1 cellular context compared by ENCODE assay signal in the genomic region with DNA sequence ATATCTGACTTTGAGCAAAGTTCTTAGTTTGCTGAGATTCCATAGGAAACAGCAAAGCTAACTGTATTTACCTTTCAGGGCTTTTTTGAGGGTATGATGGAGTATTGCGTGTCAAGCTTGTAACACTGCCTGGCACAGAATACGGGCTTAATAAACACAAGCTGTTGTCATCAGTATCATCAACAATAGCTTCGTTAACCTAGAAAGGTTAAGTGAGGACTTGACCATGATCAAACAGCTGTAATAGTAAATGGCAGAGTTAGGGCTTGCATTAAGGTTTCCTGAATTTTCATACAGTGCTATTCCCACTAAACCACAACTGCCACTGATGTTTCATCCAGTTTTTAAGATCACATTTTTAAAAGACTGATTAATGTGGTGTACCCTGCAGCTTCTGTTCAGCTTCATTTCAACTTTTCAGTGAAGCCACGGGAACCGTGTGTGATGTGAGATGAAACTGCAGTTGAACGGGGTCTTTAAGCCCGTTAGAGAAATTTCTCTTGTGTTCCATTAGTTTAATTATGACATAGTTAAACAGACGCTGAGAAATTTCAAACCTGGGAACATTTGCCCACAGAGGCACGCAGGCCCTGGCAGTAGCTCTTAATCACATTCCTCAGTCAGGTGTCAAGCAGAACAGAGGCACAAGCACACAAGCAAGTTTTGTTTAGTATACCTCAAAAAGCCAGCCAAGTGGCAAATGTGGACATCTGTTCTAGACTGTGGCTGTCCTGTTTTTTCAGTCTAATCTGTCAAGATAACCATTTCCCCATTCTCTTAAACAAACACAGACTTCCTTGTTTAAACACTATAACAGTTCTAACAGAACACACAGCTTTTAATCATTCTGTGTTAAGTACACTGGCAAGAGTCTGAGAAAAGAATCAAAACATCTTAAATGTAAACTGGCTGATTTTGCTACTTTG.
TF ChIP-seq lines count a peak whose summit lies in the region.

No MANE protein-coding gene starts in this region.

TF ChIP-seq in K562, 482 proteins besides CTCF, POLR2A, EP300 and RAD21 (continued from another document and continues in another):
- TF ChIP-seq, protein P1, sequence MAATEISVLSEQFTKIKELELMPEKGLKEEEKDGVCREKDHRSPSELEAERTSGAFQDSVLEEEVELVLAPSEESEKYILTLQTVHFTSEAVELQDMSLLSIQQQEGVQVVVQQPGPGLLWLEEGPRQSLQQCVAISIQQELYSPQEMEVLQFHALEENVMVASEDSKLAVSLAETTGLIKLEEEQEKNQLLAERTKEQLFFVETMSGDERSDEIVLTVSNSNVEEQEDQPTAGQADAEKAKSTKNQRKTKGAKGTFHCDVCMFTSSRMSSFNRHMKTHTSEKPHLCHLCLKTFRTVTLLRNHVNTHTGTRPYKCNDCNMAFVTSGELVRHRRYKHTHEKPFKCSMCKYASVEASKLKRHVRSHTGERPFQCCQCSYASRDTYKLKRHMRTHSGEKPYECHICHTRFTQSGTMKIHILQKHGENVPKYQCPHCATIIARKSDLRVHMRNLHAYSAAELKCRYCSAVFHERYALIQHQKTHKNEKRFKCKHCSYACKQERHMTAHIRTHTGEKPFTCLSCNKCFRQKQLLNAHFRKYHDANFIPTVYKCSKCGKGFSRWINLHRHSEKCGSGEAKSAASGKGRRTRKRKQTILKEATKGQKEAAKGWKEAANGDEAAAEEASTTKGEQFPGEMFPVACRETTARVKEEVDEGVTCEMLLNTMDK (IDR thresholded peaks at IDR 0.05; ENCODE audit: borderline replicate concordance, insufficient read depth, low read depth, low read length, poor library complexity, severe bottlenecking), result no peak
- peak; percentile 74 for TF ChIP-seq CBFA2T3 (IDR thresholded peaks at IDR 0.05)
- TF ChIP-seq L3MBTL2 (IDR thresholded peaks at IDR 0.05), result peak; percentile 24; the same call in 1 of the 2 replicates
- TF ChIP-seq POLR3A (IDR thresholded peaks at IDR 0.05; ENCODE audit: borderline replicate concordance, extremely low read depth, insufficient read depth, insufficient read length), result no peak
- TF ChIP-seq LCOR (CRISPR knock-in tag; IDR thresholded peaks at IDR 0.05), result no peak
- TF ChIP-seq TAL1 (IDR thresholded peaks at IDR 0.05), result peak; percentile 62
- TF ChIP-seq GTF2F1 (IDR thresholded peaks at IDR 0.05; ENCODE audit: low read depth, low read length), result no peak
- no peak; the same call in 1 of the 2 replicates for TF ChIP-seq NFIC (IDR thresholded peaks at IDR 0.05)
- TF ChIP-seq, protein P2, sequence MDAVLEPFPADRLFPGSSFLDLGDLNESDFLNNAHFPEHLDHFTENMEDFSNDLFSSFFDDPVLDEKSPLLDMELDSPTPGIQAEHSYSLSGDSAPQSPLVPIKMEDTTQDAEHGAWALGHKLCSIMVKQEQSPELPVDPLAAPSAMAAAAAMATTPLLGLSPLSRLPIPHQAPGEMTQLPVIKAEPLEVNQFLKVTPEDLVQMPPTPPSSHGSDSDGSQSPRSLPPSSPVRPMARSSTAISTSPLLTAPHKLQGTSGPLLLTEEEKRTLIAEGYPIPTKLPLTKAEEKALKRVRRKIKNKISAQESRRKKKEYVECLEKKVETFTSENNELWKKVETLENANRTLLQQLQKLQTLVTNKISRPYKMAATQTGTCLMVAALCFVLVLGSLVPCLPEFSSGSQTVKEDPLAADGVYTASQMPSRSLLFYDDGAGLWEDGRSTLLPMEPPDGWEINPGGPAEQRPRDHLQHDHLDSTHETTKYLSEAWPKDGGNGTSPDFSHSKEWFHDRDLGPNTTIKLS (IDR thresholded peaks at IDR 0.05; ENCODE audit: borderline replicate concordance, low read depth), result no peak
- TF ChIP-seq, protein P3, sequence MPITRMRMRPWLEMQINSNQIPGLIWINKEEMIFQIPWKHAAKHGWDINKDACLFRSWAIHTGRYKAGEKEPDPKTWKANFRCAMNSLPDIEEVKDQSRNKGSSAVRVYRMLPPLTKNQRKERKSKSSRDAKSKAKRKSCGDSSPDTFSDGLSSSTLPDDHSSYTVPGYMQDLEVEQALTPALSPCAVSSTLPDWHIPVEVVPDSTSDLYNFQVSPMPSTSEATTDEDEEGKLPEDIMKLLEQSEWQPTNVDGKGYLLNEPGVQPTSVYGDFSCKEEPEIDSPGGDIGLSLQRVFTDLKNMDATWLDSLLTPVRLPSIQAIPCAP (CRISPR knock-in tag; IDR thresholded peaks at IDR 0.05; ENCODE audit: borderline replicate concordance), result no peak
- TF ChIP-seq, protein P4, sequence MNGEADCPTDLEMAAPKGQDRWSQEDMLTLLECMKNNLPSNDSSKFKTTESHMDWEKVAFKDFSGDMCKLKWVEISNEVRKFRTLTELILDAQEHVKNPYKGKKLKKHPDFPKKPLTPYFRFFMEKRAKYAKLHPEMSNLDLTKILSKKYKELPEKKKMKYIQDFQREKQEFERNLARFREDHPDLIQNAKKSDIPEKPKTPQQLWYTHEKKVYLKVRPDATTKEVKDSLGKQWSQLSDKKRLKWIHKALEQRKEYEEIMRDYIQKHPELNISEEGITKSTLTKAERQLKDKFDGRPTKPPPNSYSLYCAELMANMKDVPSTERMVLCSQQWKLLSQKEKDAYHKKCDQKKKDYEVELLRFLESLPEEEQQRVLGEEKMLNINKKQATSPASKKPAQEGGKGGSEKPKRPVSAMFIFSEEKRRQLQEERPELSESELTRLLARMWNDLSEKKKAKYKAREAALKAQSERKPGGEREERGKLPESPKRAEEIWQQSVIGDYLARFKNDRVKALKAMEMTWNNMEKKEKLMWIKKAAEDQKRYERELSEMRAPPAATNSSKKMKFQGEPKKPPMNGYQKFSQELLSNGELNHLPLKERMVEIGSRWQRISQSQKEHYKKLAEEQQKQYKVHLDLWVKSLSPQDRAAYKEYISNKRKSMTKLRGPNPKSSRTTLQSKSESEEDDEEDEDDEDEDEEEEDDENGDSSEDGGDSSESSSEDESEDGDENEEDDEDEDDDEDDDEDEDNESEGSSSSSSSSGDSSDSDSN (IDR thresholded peaks at IDR 0.05; ENCODE audit: borderline replicate concordance in 1 of 2, low read depth in 2 of 2, low read length in 2 of 2), result no peak
- no peak for TF ChIP-seq JUNB (CRISPR knock-in tag; conservative IDR thresholded peaks at IDR 0.05)
- TF ChIP-seq ARHGAP35 (IDR thresholded peaks at IDR 0.05; ENCODE audit: partially characterized antibody), result no peak
- TF ChIP-seq MEIS2 (IDR thresholded peaks at IDR 0.05; ENCODE audit: partially characterized antibody), result peak; percentile 78
- TF ChIP-seq JUND (IDR thresholded peaks at IDR 0.05; ENCODE audit: borderline replicate concordance, low read depth, low read length), result no peak
- no peak for TF ChIP-seq JUND (tag; IDR thresholded peaks at IDR 0.05; ENCODE audit: borderline replicate concordance, low read depth, low read length)
- TF ChIP-seq, protein P5, sequence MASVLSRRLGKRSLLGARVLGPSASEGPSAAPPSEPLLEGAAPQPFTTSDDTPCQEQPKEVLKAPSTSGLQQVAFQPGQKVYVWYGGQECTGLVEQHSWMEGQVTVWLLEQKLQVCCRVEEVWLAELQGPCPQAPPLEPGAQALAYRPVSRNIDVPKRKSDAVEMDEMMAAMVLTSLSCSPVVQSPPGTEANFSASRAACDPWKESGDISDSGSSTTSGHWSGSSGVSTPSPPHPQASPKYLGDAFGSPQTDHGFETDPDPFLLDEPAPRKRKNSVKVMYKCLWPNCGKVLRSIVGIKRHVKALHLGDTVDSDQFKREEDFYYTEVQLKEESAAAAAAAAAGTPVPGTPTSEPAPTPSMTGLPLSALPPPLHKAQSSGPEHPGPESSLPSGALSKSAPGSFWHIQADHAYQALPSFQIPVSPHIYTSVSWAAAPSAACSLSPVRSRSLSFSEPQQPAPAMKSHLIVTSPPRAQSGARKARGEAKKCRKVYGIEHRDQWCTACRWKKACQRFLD (CRISPR knock-in tag; IDR thresholded peaks at IDR 0.05), result no peak
- TF ChIP-seq MCM7 (IDR thresholded peaks at IDR 0.05), result no peak
- TF ChIP-seq, protein P6, sequence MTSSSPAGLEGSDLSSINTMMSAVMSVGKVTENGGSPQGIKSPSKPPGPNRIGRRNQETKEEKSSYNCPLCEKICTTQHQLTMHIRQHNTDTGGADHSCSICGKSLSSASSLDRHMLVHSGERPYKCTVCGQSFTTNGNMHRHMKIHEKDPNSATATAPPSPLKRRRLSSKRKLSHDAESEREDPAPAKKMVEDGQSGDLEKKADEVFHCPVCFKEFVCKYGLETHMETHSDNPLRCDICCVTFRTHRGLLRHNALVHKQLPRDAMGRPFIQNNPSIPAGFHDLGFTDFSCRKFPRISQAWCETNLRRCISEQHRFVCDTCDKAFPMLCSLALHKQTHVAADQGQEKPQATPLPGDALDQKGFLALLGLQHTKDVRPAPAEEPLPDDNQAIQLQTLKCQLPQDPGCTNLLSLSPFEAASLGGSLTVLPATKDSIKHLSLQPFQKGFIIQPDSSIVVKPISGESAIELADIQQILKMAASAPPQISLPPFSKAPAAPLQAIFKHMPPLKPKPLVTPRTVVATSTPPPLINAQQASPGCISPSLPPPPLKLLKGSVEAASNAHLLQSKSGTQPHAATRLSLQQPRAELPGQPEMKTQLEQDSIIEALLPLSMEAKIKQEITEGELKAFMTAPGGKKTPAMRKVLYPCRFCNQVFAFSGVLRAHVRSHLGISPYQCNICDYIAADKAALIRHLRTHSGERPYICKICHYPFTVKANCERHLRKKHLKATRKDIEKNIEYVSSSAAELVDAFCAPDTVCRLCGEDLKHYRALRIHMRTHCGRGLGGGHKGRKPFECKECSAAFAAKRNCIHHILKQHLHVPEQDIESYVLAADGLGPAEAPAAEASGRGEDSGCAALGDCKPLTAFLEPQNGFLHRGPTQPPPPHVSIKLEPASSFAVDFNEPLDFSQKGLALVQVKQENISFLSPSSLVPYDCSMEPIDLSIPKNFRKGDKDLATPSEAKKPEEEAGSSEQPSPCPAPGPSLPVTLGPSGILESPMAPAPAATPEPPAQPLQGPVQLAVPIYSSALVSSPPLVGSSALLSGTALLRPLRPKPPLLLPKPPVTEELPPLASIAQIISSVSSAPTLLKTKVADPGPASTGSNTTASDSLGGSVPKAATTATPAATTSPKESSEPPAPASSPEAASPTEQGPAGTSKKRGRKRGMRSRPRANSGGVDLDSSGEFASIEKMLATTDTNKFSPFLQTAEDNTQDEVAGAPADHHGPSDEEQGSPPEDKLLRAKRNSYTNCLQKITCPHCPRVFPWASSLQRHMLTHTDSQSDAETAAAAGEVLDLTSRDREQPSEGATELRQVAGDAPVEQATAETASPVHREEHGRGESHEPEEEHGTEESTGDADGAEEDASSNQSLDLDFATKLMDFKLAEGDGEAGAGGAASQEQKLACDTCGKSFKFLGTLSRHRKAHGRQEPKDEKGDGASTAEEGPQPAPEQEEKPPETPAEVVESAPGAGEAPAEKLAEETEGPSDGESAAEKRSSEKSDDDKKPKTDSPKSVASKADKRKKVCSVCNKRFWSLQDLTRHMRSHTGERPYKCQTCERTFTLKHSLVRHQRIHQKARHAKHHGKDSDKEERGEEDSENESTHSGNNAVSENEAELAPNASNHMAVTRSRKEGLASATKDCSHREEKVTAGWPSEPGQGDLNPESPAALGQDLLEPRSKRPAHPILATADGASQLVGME (CRISPR knock-in tag; IDR thresholded peaks at IDR 0.05), result no peak
- TF ChIP-seq ZFP36 (IDR thresholded peaks at IDR 0.05; ENCODE audit: low read depth, low read length, partially characterized antibody), result no peak
- TF ChIP-seq RBM39 (optimal IDR thresholded peaks at IDR 0.05; ENCODE audit: low read depth, low read length), result no peak
- TF ChIP-seq, protein P7, sequence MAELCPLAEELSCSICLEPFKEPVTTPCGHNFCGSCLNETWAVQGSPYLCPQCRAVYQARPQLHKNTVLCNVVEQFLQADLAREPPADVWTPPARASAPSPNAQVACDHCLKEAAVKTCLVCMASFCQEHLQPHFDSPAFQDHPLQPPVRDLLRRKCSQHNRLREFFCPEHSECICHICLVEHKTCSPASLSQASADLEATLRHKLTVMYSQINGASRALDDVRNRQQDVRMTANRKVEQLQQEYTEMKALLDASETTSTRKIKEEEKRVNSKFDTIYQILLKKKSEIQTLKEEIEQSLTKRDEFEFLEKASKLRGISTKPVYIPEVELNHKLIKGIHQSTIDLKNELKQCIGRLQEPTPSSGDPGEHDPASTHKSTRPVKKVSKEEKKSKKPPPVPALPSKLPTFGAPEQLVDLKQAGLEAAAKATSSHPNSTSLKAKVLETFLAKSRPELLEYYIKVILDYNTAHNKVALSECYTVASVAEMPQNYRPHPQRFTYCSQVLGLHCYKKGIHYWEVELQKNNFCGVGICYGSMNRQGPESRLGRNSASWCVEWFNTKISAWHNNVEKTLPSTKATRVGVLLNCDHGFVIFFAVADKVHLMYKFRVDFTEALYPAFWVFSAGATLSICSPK (IDR thresholded peaks at IDR 0.05; ENCODE audit: borderline replicate concordance), result no peak
- TF ChIP-seq TCF3 (CRISPR knock-in tag; IDR thresholded peaks at IDR 0.05), result peak; percentile 52
- no peak for TF ChIP-seq CHD2 (IDR thresholded peaks at IDR 0.05; ENCODE audit: low read depth, low read length)
- TF ChIP-seq TCF7 (IDR thresholded peaks at IDR 0.05; ENCODE audit: borderline replicate concordance), result no peak
- TF ChIP-seq, protein P8, sequence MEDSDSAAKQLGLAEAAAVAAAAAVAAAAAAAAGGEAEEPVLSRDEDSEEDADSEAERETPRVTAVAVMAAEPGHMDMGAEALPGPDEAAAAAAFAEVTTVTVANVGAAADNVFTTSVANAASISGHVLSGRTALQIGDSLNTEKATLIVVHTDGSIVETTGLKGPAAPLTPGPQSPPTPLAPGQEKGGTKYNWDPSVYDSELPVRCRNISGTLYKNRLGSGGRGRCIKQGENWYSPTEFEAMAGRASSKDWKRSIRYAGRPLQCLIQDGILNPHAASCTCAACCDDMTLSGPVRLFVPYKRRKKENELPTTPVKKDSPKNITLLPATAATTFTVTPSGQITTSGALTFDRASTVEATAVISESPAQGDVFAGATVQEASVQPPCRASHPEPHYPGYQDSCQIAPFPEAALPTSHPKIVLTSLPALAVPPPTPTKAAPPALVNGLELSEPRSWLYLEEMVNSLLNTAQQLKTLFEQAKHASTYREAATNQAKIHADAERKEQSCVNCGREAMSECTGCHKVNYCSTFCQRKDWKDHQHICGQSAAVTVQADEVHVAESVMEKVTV (CRISPR knock-in tag; IDR thresholded peaks at IDR 0.05), result no peak
- no peak for TF ChIP-seq ESRRB (CRISPR knock-in tag; IDR thresholded peaks at IDR 0.05; ENCODE audit: borderline replicate concordance)
- no peak for TF ChIP-seq EGR1 (conservative IDR thresholded peaks at IDR 0.05)
- no peak for TF ChIP-seq WHSC1 (IDR thresholded peaks at IDR 0.05; ENCODE audit: low read length)
- TF ChIP-seq, protein P9, sequence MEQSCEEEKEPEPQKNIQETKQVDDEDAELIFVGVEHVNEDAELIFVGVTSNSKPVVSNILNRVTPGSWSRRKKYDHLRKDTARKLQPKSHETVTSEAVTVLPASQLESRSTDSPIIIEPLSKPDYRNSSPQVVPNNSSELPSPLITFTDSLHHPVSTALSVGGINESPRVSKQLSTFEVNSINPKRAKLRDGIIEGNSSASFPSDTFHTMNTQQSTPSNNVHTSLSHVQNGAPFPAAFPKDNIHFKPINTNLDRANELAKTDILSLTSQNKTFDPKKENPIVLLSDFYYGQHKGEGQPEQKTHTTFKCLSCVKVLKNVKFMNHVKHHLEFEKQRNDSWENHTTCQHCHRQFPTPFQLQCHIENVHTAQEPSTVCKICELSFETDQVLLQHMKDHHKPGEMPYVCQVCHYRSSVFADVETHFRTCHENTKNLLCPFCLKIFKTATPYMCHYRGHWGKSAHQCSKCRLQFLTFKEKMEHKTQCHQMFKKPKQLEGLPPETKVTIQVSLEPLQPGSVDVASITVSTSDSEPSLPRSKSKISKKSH (CRISPR knock-in tag; IDR thresholded peaks at IDR 0.05), result no peak
- no peak for TF ChIP-seq ZBTB17 (CRISPR knock-in tag; IDR thresholded peaks at IDR 0.05)
- TF ChIP-seq BCOR (IDR thresholded peaks at IDR 0.05), result no peak
- TF ChIP-seq TRIM24 (IDR thresholded peaks at IDR 0.05), result no peak
